ENCODE assay signal across 8 cellular contexts in the genomic region with DNA sequence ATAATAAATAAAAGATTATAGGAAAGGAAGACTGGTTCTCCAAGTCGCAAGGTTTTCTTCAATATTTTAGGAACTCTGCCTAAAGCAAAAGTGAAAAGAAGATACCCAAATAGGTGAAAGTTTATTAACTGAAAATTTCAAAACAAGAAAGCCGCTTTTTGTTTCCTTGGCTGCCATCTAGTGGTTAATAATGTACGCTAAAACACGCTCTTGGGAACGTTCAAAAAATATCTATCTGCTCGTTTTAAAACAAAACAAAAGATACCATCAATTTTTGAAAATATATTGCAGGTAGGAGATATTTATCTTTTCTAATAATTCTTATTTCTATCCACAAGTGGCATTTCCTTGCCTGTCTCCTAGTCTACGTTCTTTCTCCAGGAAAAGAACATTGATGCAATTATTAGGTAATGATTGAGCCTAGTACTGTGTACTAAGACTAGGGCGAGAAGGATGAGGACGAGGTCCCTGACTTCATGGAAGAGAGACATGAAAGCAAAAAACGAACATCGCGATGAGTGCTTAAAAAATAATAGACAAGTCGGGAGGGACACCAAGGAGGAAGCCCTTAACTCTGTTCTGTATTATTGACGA.
DNase-seq lines count a peak whose midpoint lies in the region; ATAC-seq and TF ChIP-seq lines count a peak whose summit lies in the region.

No MANE protein-coding gene starts in this region.

- peaks cover 0 to 6% (median 0%) of the 10 kb centered on the region in 6 donors for H3K4me1 ChIP-seq in spleen

- intact Hi-C loops in spleen (cut with DNase I; ENCODE audit: low total_unique reads) = loop anchor here (10.0 kb wide), 1 partner anchor 131 kb away; no protein-coding TSS in a partner anchor

- TF ChIP-seq CTCF in fibroblast of villous mesenchyme (IDR thresholded peaks at IDR 0.05; ENCODE audit: insufficient read depth, low read depth, low read length) = peak; percentile 68
- TF ChIP-seq CTCF in spleen (IDR thresholded peaks at IDR 0.05 in 8 of 11, conservative IDR thresholded peaks at IDR 0.05 in 3 of 11) = peak; percentile 15 to 72 (median 42)

- no peak overlapping the region for H3K4me3 ChIP-seq in fibroblast of villous mesenchyme (ENCODE audit: low read depth, low read length)
- H3K4me3 ChIP-seq in spleen = no peak overlapping the region

- WGBS in spleen, 5 donors = 36 to 42% (median 40%) methylated on average over 14 of the region's 14 CpGs

- no peak overlapping the region for H3K27ac ChIP-seq in spleen

- ATAC-seq in GM21367 (IDR thresholded peaks at IDR 0.05; ENCODE audit: unreplicated experiment) = no peak

- H3K36me3 ChIP-seq in spleen = no peaks in the 10 kb centered on the region

- in situ Hi-C loops in SK-MEL-5 (cut with HindIII; ENCODE audit: low pct_unique_long_range_greater_than_20kb, low sequenced_read_pairs) = loop anchor here (25.0 kb wide), 1 partner anchor 181 kb away; no protein-coding TSS in a partner anchor

- H3K27me3 ChIP-seq in spleen (replicated peaks in 1 of 7) = peaks cover 0 to 8% (median 0%) of the 10 kb centered on the region in 7 donors

- peak; percentile 49 for DNase-seq in COLO829 (ENCODE audit: low spot score)
- peak; percentile 35 for DNase-seq in HT1080 (ENCODE audit: low read depth)
- DNase-seq in SK-MEL-5 (ENCODE audit: low read depth, low spot score) = peak; percentile 57
- DNase-seq in fibroblast of villous mesenchyme (ENCODE audit: low read depth) = peak; percentile 60
- no peak for DNase-seq in spleen
- no peak for DNase-seq in COLO668 (lab: John Stamatoyannopoulos, UW; ENCODE audit: unreplicated experiment)
- no peak for DNase-seq in stimulated activated naive CD4-positive, alpha-beta T cell treated with Interleukin-2 at 50 U/mL for 16 hours (lab: John Stamatoyannopoulos, UW)

- TF ChIP-seq POLR2A in spleen (IDR thresholded peaks at IDR 0.05) = no peak

- H3K9me3 ChIP-seq in spleen = no peaks in the 10 kb centered on the region

Comparison
In these comparisons a context has a peak if more than half of its experiments do, and no peak if none do; other contexts are left out.
1. DNase-seq: peak in COLO829 (single experiment), HT1080 (single experiment), SK-MEL-5 (single experiment) and fibroblast of villous mesenchyme (single experiment); none in spleen (single experiment), COLO668 (single experiment) and stimulated activated naive CD4-positive, alpha-beta T cell treated with Interleukin-2 at 50 U/mL for 16 hours (single experiment).